8 cellular contexts compared by ENCODE assay signal in the genomic region with DNA sequence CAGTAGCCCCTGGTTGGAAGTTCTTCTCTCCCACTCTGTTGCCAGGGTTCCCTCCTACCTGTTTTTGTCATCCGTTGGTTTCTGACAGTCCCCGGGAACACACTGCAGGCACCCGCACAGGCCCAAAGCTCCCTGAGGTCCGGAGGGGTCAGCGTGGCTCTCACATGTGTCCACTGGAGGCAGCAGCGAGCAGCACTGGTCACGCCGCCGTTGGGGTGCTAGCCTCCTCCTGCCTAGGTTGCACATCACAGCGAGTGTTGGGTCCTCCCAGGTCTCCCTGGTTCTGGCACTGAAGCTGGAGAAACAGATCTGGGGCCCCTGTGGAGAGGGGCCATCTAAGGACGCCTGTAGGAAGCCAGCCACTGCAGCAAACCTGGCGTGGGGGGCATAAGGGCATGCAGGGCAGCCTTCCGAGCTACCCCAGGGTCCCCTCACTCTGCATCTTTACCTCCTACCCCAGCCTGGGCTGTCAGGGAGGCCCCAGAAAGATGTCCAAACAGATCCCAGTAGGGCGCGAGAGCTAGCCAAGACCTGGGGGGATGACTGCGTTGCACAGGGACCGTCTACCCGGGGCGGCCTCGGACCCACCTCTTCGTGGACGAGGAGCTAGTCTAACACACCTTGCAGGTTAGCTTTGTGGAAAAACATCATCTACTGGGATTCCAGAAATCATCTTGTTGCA. TPM values are rescaled to one million over a fixed set of nuclear protein-coding genes. Genes with fewer than 3 reads are reported as not detected.
DNase-seq lines count a peak whose midpoint lies in the region; ATAC-seq lines count a peak whose summit lies in the region.

No MANE protein-coding gene starts in this region.

- intact Hi-C loops in left cardiac atrium (cut with DNase I): no loop called here

- ATAC-seq in activated CD8-positive, alpha-beta memory T cell treated with anti-CD3 and anti-CD28 coated beads, Interleukin-2, amount 10 ng/mL, durations not matched to agents 7 days and 5 days: no peak
- ATAC-seq in left cardiac atrium (peak in 1 of 2 donors; percentile 45), GM21576 (IDR thresholded peaks at IDR 0.05; ENCODE audit: unreplicated experiment) (no peak), GM19452 (IDR thresholded peaks at IDR 0.05; ENCODE audit: unreplicated experiment) (no peak), GM18498 (IDR thresholded peaks at IDR 0.05; ENCODE audit: unreplicated experiment) (no peak)

- H3K27ac Mint-ChIP-seq in activated CD8-positive, alpha-beta memory T cell treated with anti-CD3 and anti-CD28 coated beads, Interleukin-2, amount 10 ng/mL, durations not matched to agents 7 days and 5 days: no peak overlapping the region

- peaks cover 3% of the 10 kb centered on the region for H3K9me3 Mint-ChIP-seq in activated CD8-positive, alpha-beta memory T cell treated with anti-CD3 and anti-CD28 coated beads, Interleukin-2, amount 10 ng/mL, durations not matched to agents 7 days and 5 days (ENCODE audit: low read depth)

- no peak overlapping the region for H3K4me3 Mint-ChIP-seq in activated CD8-positive, alpha-beta memory T cell treated with anti-CD3 and anti-CD28 coated beads, Interleukin-2, amount 10 ng/mL, durations not matched to agents 7 days and 5 days

- CTCF ChIA-PET in activated CD8-positive, alpha-beta memory T cell treated with anti-CD3 and anti-CD28 coated beads, Interleukin-2, amount 10 ng/mL, durations not matched to agents 7 days and 5 days (lab: Charles Lee): interaction anchor here (1.0 kb wide), 1 partner anchor 100 kb away, joined by 3 read pairs; no protein-coding TSS in a partner anchor

- DNase-seq in activated CD8-positive, alpha-beta memory T cell treated with anti-CD3 and anti-CD28 coated beads for 24 hours: peak; percentile 73
- DNase-seq in activated CD8-positive, alpha-beta memory T cell treated with anti-CD3 and anti-CD28 coated beads, Interleukin-2, amount 10 ng/mL, durations not matched to agents 7 days and 5 days: no peak
- DNase-seq in activated T-cell treated with anti-CD3 and anti-CD28 coated beads for 24 hours (ENCODE audit: low read depth) (peak; percentile 9), left cardiac atrium (peak; percentile 44)
- DNase-seq in stimulated activated CD8-positive, alpha-beta memory T cell treated with anti-CD3 and anti-CD28 coated beads, Interleukin-15, amount 100 ng/mL, for 1 hour (ENCODE audit: low read depth): peak; percentile 8

- H3K36me3 Mint-ChIP-seq in activated CD8-positive, alpha-beta memory T cell treated with anti-CD3 and anti-CD28 coated beads, Interleukin-2, amount 10 ng/mL, durations not matched to agents 7 days and 5 days: no peaks in the 10 kb centered on the region

- no peaks in the 10 kb centered on the region for H3K4me1 Mint-ChIP-seq in activated CD8-positive, alpha-beta memory T cell treated with anti-CD3 and anti-CD28 coated beads, Interleukin-2, amount 10 ng/mL, durations not matched to agents 7 days and 5 days

- H3K27me3 Mint-ChIP-seq in activated CD8-positive, alpha-beta memory T cell treated with anti-CD3 and anti-CD28 coated beads, Interleukin-2, amount 10 ng/mL, durations not matched to agents 7 days and 5 days: no peaks in the 10 kb centered on the region

RNA-seq across cellular contexts. Expression of a gene that starts 28.9 kb away (rescaled TPM):
- total RNA-seq in activated CD8-positive, alpha-beta memory T cell treated with anti-CD3 and anti-CD28 coated beads, Interleukin-2, amount 10 ng/mL, durations not matched to agents 7 days and 5 days: 1 to 10 TPM; 5.4 to 5.8 TPM
- 1 to 10 TPM; 3.7 to 4.4 TPM for total RNA-seq in left cardiac atrium

RNA-seq across cellular contexts. Expression of a gene that starts 36.1 kb away (rescaled TPM):
- 10 to 100 TPM in 1 of 2 experiments, 1 to 10 TPM in 1; 6.9 to 12.8 TPM for total RNA-seq in activated CD8-positive, alpha-beta memory T cell treated with anti-CD3 and anti-CD28 coated beads, Interleukin-2, amount 10 ng/mL, durations not matched to agents 7 days and 5 days
- 10 to 100 TPM; 11.8 to 12.7 TPM for total RNA-seq in left cardiac atrium

RNA-seq across cellular contexts. Expression of a gene that starts 53.2 kb away (rescaled TPM):
- 10 to 100 TPM; 11.6 to 15.9 TPM for total RNA-seq in activated CD8-positive, alpha-beta memory T cell treated with anti-CD3 and anti-CD28 coated beads, Interleukin-2, amount 10 ng/mL, durations not matched to agents 7 days and 5 days
- 1 to 10 TPM; 6.1 to 6.6 TPM for total RNA-seq in left cardiac atrium
